1 cellular context compared by ENCODE assay signal in the genomic region with DNA sequence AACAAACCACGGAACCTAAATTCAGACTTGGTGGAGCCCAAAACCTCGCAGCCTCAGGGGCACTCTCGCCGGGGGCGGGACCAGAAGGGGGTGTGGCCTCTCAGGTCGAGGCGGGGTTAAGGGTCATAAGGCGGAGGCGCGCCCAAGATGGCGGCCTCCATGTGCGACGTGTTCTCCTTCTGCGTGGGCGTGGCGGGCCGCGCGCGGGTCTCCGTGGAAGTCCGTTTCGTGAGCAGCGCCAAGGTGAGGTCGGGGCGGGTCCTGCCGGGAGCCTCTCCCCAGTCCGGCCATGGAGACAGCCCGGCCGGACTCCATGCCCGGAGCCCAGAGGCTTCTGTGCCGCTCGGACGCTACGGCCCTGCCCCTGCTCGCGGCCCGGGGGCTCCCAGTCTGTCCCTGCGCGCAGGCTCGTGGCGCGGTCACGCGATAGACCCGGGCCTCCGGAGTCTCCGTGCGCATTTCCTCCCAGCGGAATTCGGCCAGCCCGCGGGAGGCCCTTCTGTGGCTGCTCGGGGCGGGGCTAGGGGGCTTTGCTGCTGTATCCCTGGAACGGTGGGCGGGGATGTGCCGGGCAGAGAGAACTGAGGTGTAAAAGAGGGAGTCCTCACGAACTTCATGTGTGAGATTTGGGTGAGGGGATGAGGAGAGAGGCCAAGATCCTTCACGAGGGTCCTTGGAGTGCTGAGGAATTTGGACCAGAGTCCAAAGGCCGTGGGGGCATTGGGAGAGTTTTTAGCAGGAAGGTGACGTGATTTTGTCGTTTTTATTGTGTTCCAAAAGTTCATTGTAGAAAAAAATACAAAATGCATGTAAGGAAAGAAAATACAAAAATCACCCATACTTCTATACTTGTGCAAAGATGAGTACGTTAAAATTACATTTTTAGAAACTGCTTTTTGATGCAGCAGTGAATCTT.
TF ChIP-seq lines count a peak whose summit lies in the region.

A gene (plus strand): TSS at position 126 of the 916 bp plus-strand sequence. CDS start 22 bp downstream, at position 148.

TF ChIP-seq in HepG2, 621 proteins besides CTCF, POLR2A, EP300 and RAD21 (continued from another document and continues in another):
- TF ChIP-seq, protein P1, sequence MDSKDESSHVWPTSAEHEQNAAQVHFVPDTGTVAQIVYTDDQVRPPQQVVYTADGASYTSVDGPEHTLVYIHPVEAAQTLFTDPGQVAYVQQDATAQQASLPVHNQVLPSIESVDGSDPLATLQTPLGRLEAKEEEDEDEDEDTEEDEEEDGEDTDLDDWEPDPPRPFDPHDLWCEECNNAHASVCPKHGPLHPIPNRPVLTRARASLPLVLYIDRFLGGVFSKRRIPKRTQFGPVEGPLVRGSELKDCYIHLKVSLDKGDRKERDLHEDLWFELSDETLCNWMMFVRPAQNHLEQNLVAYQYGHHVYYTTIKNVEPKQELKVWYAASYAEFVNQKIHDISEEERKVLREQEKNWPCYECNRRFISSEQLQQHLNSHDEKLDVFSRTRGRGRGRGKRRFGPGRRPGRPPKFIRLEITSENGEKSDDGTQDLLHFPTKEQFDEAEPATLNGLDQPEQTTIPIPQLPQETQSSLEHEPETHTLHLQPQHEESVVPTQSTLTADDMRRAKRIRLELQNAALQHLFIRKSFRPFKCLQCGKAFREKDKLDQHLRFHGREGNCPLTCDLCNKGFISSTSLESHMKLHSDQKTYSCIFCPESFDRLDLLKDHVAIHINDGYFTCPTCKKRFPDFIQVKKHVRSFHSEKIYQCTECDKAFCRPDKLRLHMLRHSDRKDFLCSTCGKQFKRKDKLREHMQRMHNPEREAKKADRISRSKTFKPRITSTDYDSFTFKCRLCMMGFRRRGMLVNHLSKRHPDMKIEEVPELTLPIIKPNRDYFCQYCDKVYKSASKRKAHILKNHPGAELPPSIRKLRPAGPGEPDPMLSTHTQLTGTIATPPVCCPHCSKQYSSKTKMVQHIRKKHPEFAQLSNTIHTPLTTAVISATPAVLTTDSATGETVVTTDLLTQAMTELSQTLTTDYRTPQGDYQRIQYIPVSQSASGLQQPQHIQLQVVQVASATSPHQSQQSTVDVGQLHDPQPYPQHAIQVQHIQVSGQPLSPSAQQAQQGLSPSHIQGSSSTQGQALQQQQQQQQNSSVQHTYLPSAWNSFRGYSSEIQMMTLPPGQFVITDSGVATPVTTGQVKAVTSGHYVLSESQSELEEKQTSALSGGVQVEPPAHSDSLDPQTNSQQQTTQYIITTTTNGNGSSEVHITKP (CRISPR knock-in tag; IDR thresholded peaks at IDR 0.05; ENCODE audit: low read depth) = no peak; the same call in 1 of the 2 replicates
- TF ChIP-seq ZNF205 (CRISPR knock-in tag; IDR thresholded peaks at IDR 0.05) (peak; percentile 79), EED (CRISPR knock-in tag; IDR thresholded peaks at IDR 0.05) (peak; percentile 78), ZBTB21 (CRISPR knock-in tag; IDR thresholded peaks at IDR 0.05) (no peak), ZNF207 (IDR thresholded peaks at IDR 0.05; ENCODE audit: borderline replicate concordance) (no peak), ZNF563 (CRISPR knock-in tag; IDR thresholded peaks at IDR 0.05) (peak; percentile 89), ZNF44 (CRISPR knock-in tag; IDR thresholded peaks at IDR 0.05) (no peak; the same call in 1 of the 2 replicates), PRMT3 (CRISPR knock-in tag; IDR thresholded peaks at IDR 0.05; ENCODE audit: borderline replicate concordance, low read depth) (0 out of 2 replicates have a peak, but pooled peaks have one; percentile 50), CENPX (CRISPR knock-in tag; IDR thresholded peaks at IDR 0.05) (no peak), AGO2 (optimal IDR thresholded peaks at IDR 0.05; ENCODE audit: low read depth, low read length) (peak; percentile 94), STAG1 (CRISPR knock-in tag; IDR thresholded peaks at IDR 0.05) (no peak), MAFF (IDR thresholded peaks at IDR 0.05; ENCODE audit: low read depth, low read length) (no peak), NFIB (CRISPR knock-in tag; IDR thresholded peaks at IDR 0.05; ENCODE audit: borderline replicate concordance) (no peak), HNF4A (CRISPR knock-in tag; IDR thresholded peaks at IDR 0.05) (peak; percentile 71), RFX1 (IDR thresholded peaks at IDR 0.05) (no peak), SAFB2 (CRISPR knock-in tag; IDR thresholded peaks at IDR 0.05; ENCODE audit: borderline replicate concordance, low read depth) (peak; percentile 47; the same call in 1 of the 2 replicates), ZNF256 (CRISPR knock-in tag; conservative IDR thresholded peaks at IDR 0.05) (peak; percentile 40; the same call in 1 of the 2 replicates), ZNF615 (CRISPR knock-in tag; IDR thresholded peaks at IDR 0.05; ENCODE audit: borderline replicate concordance) (0 out of 2 replicates have a peak, but pooled peaks have one; percentile 56), ZNF644 (CRISPR knock-in tag; IDR thresholded peaks at IDR 0.05; ENCODE audit: low read depth) (no peak), HMGA1 (CRISPR knock-in tag; conservative IDR thresholded peaks at IDR 0.05) (no peak), ZNF264 (CRISPR knock-in tag; IDR thresholded peaks at IDR 0.05) (no peak), HNF4G (IDR thresholded peaks at IDR 0.05; ENCODE audit: borderline replicate concordance, low read depth, low read length) (peak; percentile 65), HNF4G (CRISPR knock-in tag; IDR thresholded peaks at IDR 0.05; ENCODE audit: borderline replicate concordance, low read depth) (peak; percentile 32; the same call in 1 of the 2 replicates), ZNF326 (CRISPR knock-in tag; IDR thresholded peaks at IDR 0.05; ENCODE audit: borderline replicate concordance) (no peak), ZNF558 (CRISPR knock-in tag; IDR thresholded peaks at IDR 0.05; ENCODE audit: borderline replicate concordance) (peak; percentile 86), NFE2L2 (IDR thresholded peaks at IDR 0.05; ENCODE audit: low read length) (no peak), ZNF83 (CRISPR knock-in tag; IDR thresholded peaks at IDR 0.05; ENCODE audit: borderline replicate concordance) (no peak; the same call in 1 of the 2 replicates), FOXJ3 (CRISPR knock-in tag; IDR thresholded peaks at IDR 0.05; ENCODE audit: borderline replicate concordance) (peak; percentile 8; the same call in 1 of the 2 replicates), KLF9 (CRISPR knock-in tag; IDR thresholded peaks at IDR 0.05; ENCODE audit: low read depth) (peak; percentile 96), ZNF496 (CRISPR knock-in tag; IDR thresholded peaks at IDR 0.05; ENCODE audit: insufficient replicate concordance) (no peak), SALL2 (CRISPR knock-in tag; IDR thresholded peaks at IDR 0.05) (no peak; the same call in 1 of the 2 replicates), ZNF616 (CRISPR knock-in tag; IDR thresholded peaks at IDR 0.05; ENCODE audit: low read depth) (no peak), NR2F1 (CRISPR knock-in tag; IDR thresholded peaks at IDR 0.05) (peak; percentile 87 to 91), NR3C1 (CRISPR knock-in tag; IDR thresholded peaks at IDR 0.05) (no peak), ZNF737 (CRISPR knock-in tag; IDR thresholded peaks at IDR 0.05; ENCODE audit: borderline replicate concordance) (no peak)
- TF ChIP-seq, protein P2, sequence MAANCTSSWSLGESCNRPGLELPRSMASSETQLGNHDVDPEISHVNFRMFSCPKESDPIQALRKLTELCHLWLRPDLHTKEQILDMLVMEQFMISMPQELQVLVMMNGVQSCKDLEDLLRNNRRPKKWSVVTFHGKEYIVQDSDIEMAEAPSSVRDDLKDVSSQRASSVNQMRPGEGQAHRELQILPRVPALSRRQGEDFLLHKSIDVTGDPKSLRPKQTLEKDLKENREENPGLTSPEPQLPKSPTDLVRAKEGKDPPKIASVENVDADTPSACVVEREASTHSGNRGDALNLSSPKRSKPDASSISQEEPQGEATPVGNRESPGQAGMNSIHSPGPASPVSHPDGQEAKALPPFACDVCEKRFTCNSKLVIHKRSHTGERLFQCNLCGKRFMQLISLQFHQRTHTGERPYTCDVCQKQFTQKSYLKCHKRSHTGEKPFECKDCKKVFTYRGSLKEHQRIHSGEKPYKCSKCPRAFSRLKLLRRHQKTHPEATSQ (CRISPR knock-in tag; IDR thresholded peaks at IDR 0.05; ENCODE audit: borderline replicate concordance) = no peak
- TF ChIP-seq, protein P3, sequence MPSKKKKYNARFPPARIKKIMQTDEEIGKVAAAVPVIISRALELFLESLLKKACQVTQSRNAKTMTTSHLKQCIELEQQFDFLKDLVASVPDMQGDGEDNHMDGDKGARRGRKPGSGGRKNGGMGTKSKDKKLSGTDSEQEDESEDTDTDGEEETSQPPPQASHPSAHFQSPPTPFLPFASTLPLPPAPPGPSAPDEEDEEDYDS (CRISPR knock-in tag; IDR thresholded peaks at IDR 0.05) = peak; percentile 84
- TF ChIP-seq, protein P4, sequence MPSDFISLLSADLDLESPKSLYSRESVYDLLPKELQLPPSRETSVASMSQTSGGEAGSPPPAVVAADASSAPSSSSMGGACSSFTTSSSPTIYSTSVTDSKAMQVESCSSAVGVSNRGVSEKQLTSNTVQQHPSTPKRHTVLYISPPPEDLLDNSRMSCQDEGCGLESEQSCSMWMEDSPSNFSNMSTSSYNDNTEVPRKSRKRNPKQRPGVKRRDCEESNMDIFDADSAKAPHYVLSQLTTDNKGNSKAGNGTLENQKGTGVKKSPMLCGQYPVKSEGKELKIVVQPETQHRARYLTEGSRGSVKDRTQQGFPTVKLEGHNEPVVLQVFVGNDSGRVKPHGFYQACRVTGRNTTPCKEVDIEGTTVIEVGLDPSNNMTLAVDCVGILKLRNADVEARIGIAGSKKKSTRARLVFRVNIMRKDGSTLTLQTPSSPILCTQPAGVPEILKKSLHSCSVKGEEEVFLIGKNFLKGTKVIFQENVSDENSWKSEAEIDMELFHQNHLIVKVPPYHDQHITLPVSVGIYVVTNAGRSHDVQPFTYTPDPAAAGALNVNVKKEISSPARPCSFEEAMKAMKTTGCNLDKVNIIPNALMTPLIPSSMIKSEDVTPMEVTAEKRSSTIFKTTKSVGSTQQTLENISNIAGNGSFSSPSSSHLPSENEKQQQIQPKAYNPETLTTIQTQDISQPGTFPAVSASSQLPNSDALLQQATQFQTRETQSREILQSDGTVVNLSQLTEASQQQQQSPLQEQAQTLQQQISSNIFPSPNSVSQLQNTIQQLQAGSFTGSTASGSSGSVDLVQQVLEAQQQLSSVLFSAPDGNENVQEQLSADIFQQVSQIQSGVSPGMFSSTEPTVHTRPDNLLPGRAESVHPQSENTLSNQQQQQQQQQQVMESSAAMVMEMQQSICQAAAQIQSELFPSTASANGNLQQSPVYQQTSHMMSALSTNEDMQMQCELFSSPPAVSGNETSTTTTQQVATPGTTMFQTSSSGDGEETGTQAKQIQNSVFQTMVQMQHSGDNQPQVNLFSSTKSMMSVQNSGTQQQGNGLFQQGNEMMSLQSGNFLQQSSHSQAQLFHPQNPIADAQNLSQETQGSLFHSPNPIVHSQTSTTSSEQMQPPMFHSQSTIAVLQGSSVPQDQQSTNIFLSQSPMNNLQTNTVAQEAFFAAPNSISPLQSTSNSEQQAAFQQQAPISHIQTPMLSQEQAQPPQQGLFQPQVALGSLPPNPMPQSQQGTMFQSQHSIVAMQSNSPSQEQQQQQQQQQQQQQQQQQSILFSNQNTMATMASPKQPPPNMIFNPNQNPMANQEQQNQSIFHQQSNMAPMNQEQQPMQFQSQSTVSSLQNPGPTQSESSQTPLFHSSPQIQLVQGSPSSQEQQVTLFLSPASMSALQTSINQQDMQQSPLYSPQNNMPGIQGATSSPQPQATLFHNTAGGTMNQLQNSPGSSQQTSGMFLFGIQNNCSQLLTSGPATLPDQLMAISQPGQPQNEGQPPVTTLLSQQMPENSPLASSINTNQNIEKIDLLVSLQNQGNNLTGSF (CRISPR knock-in tag; IDR thresholded peaks at IDR 0.05) = no peak; the same call in 1 of the 2 replicates
- TF ChIP-seq, protein P5, sequence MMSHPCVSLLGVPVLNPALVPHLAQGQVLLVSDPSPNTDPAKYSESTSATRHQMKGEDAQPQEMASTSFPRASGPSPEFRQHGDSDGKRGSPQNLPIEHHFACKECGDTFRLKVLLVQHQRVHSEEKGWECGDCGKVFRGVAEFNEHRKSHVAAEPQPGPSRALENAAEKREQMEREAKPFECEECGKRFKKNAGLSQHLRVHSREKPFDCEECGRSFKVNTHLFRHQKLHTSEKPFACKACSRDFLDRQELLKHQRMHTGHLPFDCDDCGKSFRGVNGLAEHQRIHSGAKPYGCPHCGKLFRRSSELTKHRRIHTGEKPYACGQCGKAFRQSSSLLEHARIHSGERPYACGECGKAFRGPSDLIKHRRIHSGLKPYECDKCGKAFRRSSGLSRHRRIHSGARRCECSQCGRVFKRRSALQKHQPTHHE (CRISPR knock-in tag; IDR thresholded peaks at IDR 0.05; ENCODE audit: borderline replicate concordance) = peak; percentile 17; the same call in 1 of the 2 replicates
- TF ChIP-seq, protein P6, sequence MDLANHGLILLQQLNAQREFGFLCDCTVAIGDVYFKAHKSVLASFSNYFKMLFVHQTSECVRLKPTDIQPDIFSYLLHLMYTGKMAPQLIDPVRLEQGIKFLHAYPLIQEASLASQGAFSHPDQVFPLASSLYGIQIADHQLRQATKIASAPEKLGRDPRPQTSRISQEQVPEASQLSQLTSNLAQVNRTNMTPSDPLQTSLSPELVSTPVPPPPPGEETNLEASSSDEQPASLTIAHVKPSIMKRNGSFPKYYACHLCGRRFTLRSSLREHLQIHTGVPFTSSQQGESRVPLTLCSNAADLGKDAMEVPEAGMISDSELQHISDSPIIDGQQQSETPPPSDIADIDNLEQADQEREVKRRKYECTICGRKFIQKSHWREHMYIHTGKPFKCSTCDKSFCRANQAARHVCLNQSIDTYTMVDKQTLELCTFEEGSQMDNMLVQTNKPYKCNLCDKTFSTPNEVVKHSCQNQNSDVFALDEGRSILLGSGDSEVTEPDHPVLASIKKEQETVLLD (CRISPR knock-in tag; IDR thresholded peaks at IDR 0.05; ENCODE audit: low read depth) = no peak; the same call in 1 of the 2 replicates
- TF ChIP-seq, protein P7, sequence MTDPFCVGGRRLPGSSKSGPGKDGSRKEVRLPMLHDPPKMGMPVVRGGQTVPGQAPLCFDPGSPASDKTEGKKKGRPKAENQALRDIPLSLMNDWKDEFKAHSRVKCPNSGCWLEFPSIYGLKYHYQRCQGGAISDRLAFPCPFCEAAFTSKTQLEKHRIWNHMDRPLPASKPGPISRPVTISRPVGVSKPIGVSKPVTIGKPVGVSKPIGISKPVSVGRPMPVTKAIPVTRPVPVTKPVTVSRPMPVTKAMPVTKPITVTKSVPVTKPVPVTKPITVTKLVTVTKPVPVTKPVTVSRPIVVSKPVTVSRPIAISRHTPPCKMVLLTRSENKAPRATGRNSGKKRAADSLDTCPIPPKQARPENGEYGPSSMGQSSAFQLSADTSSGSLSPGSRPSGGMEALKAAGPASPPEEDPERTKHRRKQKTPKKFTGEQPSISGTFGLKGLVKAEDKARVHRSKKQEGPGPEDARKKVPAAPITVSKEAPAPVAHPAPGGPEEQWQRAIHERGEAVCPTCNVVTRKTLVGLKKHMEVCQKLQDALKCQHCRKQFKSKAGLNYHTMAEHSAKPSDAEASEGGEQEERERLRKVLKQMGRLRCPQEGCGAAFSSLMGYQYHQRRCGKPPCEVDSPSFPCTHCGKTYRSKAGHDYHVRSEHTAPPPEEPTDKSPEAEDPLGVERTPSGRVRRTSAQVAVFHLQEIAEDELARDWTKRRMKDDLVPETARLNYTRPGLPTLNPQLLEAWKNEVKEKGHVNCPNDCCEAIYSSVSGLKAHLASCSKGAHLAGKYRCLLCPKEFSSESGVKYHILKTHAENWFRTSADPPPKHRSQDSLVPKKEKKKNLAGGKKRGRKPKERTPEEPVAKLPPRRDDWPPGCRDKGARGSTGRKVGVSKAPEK (CRISPR knock-in tag; IDR thresholded peaks at IDR 0.05; ENCODE audit: borderline replicate concordance) = no peak
